ENCODE assay signal across 1 cellular context in the genomic region with DNA sequence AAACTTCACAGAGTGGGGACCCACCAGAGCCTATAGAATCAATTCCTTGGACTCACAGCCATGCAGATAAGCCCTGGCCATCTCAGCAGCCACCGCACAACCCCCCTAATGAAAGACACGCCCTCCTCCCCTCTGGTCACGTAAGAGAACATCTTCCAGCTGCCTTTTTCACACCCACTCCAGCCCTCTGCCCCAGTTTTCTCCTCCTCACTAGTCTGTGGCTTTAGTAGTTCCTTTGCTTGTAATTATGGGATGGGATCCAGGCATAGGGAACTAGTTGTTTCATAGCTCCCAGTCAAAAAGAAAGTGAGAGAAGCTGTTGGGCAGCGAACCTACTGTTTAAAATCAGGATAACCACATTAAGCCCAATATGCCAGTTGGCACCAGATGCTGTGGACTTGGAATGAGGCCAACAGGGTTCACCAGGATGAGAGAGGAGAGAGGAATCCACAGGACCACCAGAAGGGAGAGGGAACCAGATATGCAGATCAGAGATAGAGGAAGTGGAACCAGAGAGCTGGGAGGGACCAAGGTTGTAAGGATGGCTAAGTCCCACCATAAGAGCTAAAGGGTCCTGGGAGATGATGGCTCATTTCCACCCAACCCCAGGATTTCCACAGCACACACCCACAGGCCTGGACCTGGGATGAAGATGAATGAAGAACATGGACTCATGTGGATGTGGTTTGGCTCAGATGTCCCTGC.
A peak's percentile ranks its signal among the peaks of the same experiment; 100 is the strongest.
TF ChIP-seq lines count a peak whose summit lies in the region.

No MANE protein-coding gene starts in this region.

TF ChIP-seq in GM12878, 131 proteins besides CTCF, POLR2A, EP300 and RAD21:
- TF ChIP-seq SPI1 (IDR thresholded peaks at IDR 0.05; ENCODE audit: borderline replicate concordance, insufficient read depth, low read depth, low read length), result peak; percentile 86
- TF ChIP-seq, protein P1, sequence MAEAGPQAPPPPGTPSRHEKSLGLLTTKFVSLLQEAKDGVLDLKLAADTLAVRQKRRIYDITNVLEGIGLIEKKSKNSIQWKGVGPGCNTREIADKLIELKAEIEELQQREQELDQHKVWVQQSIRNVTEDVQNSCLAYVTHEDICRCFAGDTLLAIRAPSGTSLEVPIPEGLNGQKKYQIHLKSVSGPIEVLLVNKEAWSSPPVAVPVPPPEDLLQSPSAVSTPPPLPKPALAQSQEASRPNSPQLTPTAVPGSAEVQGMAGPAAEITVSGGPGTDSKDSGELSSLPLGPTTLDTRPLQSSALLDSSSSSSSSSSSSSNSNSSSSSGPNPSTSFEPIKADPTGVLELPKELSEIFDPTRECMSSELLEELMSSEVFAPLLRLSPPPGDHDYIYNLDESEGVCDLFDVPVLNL (IDR thresholded peaks at IDR 0.05; ENCODE audit: low read depth, low read length), result no peak
- TF ChIP-seq LARP7 (IDR thresholded peaks at IDR 0.05), result no peak
- TF ChIP-seq, protein P2, sequence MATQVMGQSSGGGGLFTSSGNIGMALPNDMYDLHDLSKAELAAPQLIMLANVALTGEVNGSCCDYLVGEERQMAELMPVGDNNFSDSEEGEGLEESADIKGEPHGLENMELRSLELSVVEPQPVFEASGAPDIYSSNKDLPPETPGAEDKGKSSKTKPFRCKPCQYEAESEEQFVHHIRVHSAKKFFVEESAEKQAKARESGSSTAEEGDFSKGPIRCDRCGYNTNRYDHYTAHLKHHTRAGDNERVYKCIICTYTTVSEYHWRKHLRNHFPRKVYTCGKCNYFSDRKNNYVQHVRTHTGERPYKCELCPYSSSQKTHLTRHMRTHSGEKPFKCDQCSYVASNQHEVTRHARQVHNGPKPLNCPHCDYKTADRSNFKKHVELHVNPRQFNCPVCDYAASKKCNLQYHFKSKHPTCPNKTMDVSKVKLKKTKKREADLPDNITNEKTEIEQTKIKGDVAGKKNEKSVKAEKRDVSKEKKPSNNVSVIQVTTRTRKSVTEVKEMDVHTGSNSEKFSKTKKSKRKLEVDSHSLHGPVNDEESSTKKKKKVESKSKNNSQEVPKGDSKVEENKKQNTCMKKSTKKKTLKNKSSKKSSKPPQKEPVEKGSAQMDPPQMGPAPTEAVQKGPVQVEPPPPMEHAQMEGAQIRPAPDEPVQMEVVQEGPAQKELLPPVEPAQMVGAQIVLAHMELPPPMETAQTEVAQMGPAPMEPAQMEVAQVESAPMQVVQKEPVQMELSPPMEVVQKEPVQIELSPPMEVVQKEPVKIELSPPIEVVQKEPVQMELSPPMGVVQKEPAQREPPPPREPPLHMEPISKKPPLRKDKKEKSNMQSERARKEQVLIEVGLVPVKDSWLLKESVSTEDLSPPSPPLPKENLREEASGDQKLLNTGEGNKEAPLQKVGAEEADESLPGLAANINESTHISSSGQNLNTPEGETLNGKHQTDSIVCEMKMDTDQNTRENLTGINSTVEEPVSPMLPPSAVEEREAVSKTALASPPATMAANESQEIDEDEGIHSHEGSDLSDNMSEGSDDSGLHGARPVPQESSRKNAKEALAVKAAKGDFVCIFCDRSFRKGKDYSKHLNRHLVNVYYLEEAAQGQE (IDR thresholded peaks at IDR 0.05; ENCODE audit: low read depth, low read length), result no peak
- peak; percentile 49; the same call in 1 of the 2 replicates for TF ChIP-seq IKZF1 (conservative IDR thresholded peaks at IDR 0.05)
- TF ChIP-seq, protein P3, sequence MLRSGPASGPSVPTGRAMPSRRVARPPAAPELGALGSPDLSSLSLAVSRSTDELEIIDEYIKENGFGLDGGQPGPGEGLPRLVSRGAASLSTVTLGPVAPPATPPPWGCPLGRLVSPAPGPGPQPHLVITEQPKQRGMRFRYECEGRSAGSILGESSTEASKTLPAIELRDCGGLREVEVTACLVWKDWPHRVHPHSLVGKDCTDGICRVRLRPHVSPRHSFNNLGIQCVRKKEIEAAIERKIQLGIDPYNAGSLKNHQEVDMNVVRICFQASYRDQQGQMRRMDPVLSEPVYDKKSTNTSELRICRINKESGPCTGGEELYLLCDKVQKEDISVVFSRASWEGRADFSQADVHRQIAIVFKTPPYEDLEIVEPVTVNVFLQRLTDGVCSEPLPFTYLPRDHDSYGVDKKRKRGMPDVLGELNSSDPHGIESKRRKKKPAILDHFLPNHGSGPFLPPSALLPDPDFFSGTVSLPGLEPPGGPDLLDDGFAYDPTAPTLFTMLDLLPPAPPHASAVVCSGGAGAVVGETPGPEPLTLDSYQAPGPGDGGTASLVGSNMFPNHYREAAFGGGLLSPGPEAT (IDR thresholded peaks at IDR 0.05; ENCODE audit: low read depth), result peak; percentile 26; the same call in 1 of the 2 replicates
- TF ChIP-seq TCF12 (IDR thresholded peaks at IDR 0.05; ENCODE audit: low read depth, low read length), result no peak
- TF ChIP-seq POU2F2 (IDR thresholded peaks at IDR 0.05; ENCODE audit: borderline replicate concordance, low read depth, low read length), result no peak
- peak; percentile 32 to 38; a peak in 1 of 4 replicates for TF ChIP-seq IKZF2 (IDR thresholded peaks at IDR 0.05)
